1 cellular context compared by ENCODE assay signal in genomic region chr10:100485336-100485735, GRCh38.
TF ChIP-seq lines count a peak whose summit lies in the region.

No MANE protein-coding gene starts in this region.

TF ChIP-seq in endothelial cell of umbilical vein, 7 proteins besides CTCF, POLR2A, EP300 and RAD21:
- TF ChIP-seq POLR2AphosphoS5 (IDR thresholded peaks at IDR 0.05; ENCODE audit: insufficient read depth, low read depth, low read length) (no peak), EZH2 (IDR thresholded peaks at IDR 0.05; ENCODE audit: borderline replicate concordance, low read depth, low read length, severe bottlenecking) (no peak), MAX (IDR thresholded peaks at IDR 0.05; ENCODE audit: insufficient read depth, insufficient read length) (no peak), FOS (IDR thresholded peaks at IDR 0.05; ENCODE audit: borderline replicate concordance, insufficient read depth, low read length) (no peak), MYC (IDR thresholded peaks at IDR 0.05; ENCODE audit: low read depth, low read length) (no peak), JUN (IDR thresholded peaks at IDR 0.05; ENCODE audit: borderline replicate concordance, insufficient read depth, insufficient read length, low read depth) (no peak), GATA2 (IDR thresholded peaks at IDR 0.05; ENCODE audit: insufficient read depth, insufficient read length, low read depth, low read length) (no peak)
TF ChIP-seq in endothelial cell of umbilical vein: peak in this region for 0.
